Comparison of ENCODE assay signal across 19 cellular contexts in genomic region chr3:193905541-193905940, GRCh38.
"Had no signal": no experiment of that assay in that cellular context is flagged by ENCODE, and none has a peak within 500 bp of the region (broad histone marks: within the 10 kb centered on the region; RNA-seq: fewer than 3 reads in every experiment).

No MANE protein-coding gene starts in this region.

- H3K9me3 ChIP-seq: pancreas, thoracic aorta had no signal

- H3K36me3 ChIP-seq: pancreas, stomach, thoracic aorta had no signal

- H3K4me1 ChIP-seq: foreskin keratinocyte, pancreas had no signal

- H3K27ac Mint-ChIP-seq: naive thymus-derived CD8-positive, alpha-beta T cell; progenitor cell of endocrine pancreas had no signal

- H3K4me3 ChIP-seq: coronary artery, dorsolateral prefrontal cortex, pancreas, stomach, thoracic aorta had no signal

- H3K27ac ChIP-seq: coronary artery, dorsolateral prefrontal cortex, foreskin keratinocyte, pancreas, stomach had no signal

- DNase-seq: dorsolateral prefrontal cortex; effector CD8-positive, alpha-beta T cell; foreskin keratinocyte; head of caudate nucleus; left colon; mesendoderm; naive thymus-derived CD8-positive, alpha-beta T cell; occipital lobe; pancreas; small intestine; stimulated activated CD4-positive, alpha-beta T cell treated with anti-CD3 and anti-CD28 coated beads, Interleukin-12 subunit alpha, Interleukin-12 subunit beta, amount 100 ng/mL, for 4 hours; stimulated activated naive CD4-positive, alpha-beta T cell; stomach; substantia nigra had no signal

- H3K27me3 Mint-ChIP-seq: progenitor cell of endocrine pancreas had no signal

- FAIRE-seq: pancreas, small intestine had no signal

- H3K27me3 ChIP-seq: dorsolateral prefrontal cortex, foreskin keratinocyte, pancreas, stomach had no signal

- ATAC-seq: esophagus mucosa; foreskin keratinocyte; left colon; naive thymus-derived CD8-positive, alpha-beta T cell had no signal

- H3K4me3 Mint-ChIP-seq: naive thymus-derived CD8-positive, alpha-beta T cell; neural crest cell had no signal
